Comparison of ENCODE assay signal across 18 cellular contexts in genomic region chr3:173943264-173943663, GRCh38.
"Had no signal": no experiment of that assay in that cellular context is flagged by ENCODE, and none has a peak within 500 bp of the region (broad histone marks: within the 10 kb centered on the region; RNA-seq: fewer than 3 reads in every experiment).

No MANE protein-coding gene starts in this region.

- ATAC-seq: left cardiac atrium, lower lobe of right lung, natural killer cell had no signal

- H3K4me3 ChIP-seq: coronary artery, left ventricle myocardium inferior, lower lobe of right lung, ovary, right atrium auricular region, sigmoid colon, skin epidermis, stomach, thoracic aorta, transverse colon had no signal

- DNase-seq: effector CD4-positive, alpha-beta T cell; endodermal cell; kidney; left cardiac atrium; left ventricle myocardium inferior; lower lobe of right lung; natural killer cell; ovary; sigmoid colon; stimulated activated CD4-positive, alpha-beta T cell treated with anti-CD3 and anti-CD28 coated beads, Interleukin-2, amount 100 ng/mL, for 24 hours; stimulated activated naive CD4-positive, alpha-beta T cell; stomach; substantia nigra; transverse colon had no signal
